2 cellular contexts compared by ENCODE assay signal in genomic region chr6:160125105-160125504, GRCh38. TPM values are rescaled to one million over a fixed set of nuclear protein-coding genes. Genes with fewer than 3 reads are reported as not detected.
"Had no signal": no experiment of that assay in that cellular context is flagged by ENCODE, and none has a peak within 500 bp of the region (broad histone marks: within the 10 kb centered on the region; RNA-seq: fewer than 3 reads in every experiment).

No MANE protein-coding gene starts in this region.

RNA-seq across cellular contexts. Expression of gene SLC22A1, which starts 3.5 kb away (rescaled TPM):
- total RNA-seq: OCI-LY7, PC-9 had no signal
